ENCODE assay signal across 9 cellular contexts in genomic region chr1:34013958-34014737, GRCh38.
DNase-seq lines count a peak whose midpoint lies in the region; ATAC-seq and TF ChIP-seq lines count a peak whose summit lies in the region.
"Had no signal": no experiment of that assay in that cellular context is flagged by ENCODE, and none has a peak within 500 bp of the region (broad histone marks: within the 10 kb centered on the region; RNA-seq: fewer than 3 reads in every experiment).

No MANE protein-coding gene starts in this region.

- H4K20me1 ChIP-seq in HCT116 (ENCODE audit: insufficient read depth) = no peaks in the 10 kb centered on the region

- H3K27me3 ChIP-seq in BJ (ENCODE audit: control insufficient read depth, insufficient read depth, low read length) (no peaks in the 10 kb centered on the region), HCT116 (ENCODE audit: insufficient read depth, low read length) (peaks cover 21% of the 10 kb centered on the region), liver (ENCODE audit: control insufficient read depth in 4 of 4, insufficient read depth in 4 of 4, low read length in 3 of 4) (peaks cover 0 to 5% (median 2%) of the 10 kb centered on the region in 4 donors)

- POLR2A ChIA-PET in BJ (lab: Charles Lee) = interaction anchor here (1.0 kb wide), 1 partner anchor 10 kb away, joined by 4 read pairs; no protein-coding TSS in a partner anchor
- POLR2A ChIA-PET in HCT116 (lab: Charles Lee) = no interaction called here
- POLR2A ChIA-PET in activated naive CD8-positive, alpha-beta T cell treated with anti-CD3 and anti-CD28 coated beads, Interleukin-2, amount 10 ng/mL, durations not matched to agents 7 days and 5 days (lab: Charles Lee) = no interaction called here

- peak; percentile 61 for TF ChIP-seq RAD21 in HCT116 (IDR thresholded peaks at IDR 0.05; ENCODE audit: low read depth)
- peak; percentile 62 to 71 for TF ChIP-seq RAD21 in liver (IDR thresholded peaks at IDR 0.05)

- no peak overlapping the region for H3K4me2 ChIP-seq in HCT116 (ENCODE audit: low read length)

- intact Hi-C loops in HCT116 (cut with micrococcal nuclease) = loop anchor here (5.0 kb wide), 1 partner anchor 372 kb away; no protein-coding TSS in a partner anchor

- H3K27ac Mint-ChIP-seq in activated naive CD8-positive, alpha-beta T cell treated with anti-CD3 and anti-CD28 coated beads, Interleukin-2, amount 10 ng/mL, durations not matched to agents 7 days and 5 days = no peak overlapping the region

- H3K36me3 Mint-ChIP-seq in activated naive CD8-positive, alpha-beta T cell treated with anti-CD3 and anti-CD28 coated beads, Interleukin-2, amount 10 ng/mL, durations not matched to agents 7 days and 5 days = no peaks in the 10 kb centered on the region

- no peak overlapping the region for H3K9ac ChIP-seq in HCT116 (ENCODE audit: low read length)
- no peak overlapping the region for H3K9ac ChIP-seq in liver (ENCODE audit: low read depth in 1 of 2, low read length in 2 of 2)

- H3K27ac ChIP-seq in HCT116 (ENCODE audit: low read depth, low read length) = no peak overlapping the region
- no peak overlapping the region for H3K27ac ChIP-seq in liver (ENCODE audit: low read depth in 1 of 2, low read length in 2 of 2)
- H3K27ac ChIP-seq: SK-N-MC had no signal

- no peak overlapping the region for H3K4me3 ChIP-seq in BJ (ENCODE audit: low read depth, low read length)
- H3K4me3 ChIP-seq in HCT116 (replicated peaks in 1 of 2; ENCODE audit: low read depth in 1 of 2, low read length in 2 of 2) = no peak overlapping the region
- H3K4me3 ChIP-seq in liver (ENCODE audit: low read depth in 1 of 3, low read length in 3 of 3) = no peak overlapping the region
- H3K4me3 ChIP-seq: SK-N-MC had no signal

- 52% methylated on average over 11 of the region's 11 CpGs for WGBS in liver

- BruUV-seq in HCT116 (replicated peaks; lab: Mats Ljungman, UMichigan) = no TSS peak

- H2AFZ ChIP-seq in HCT116 (ENCODE audit: low read depth, low read length, poor library complexity, severe bottlenecking) = no peak overlapping the region

- CTCF ChIA-PET in BJ (lab: Yijun Ruan, JAX) = interaction anchor here (0.7 to 3.9 kb wide), 30 partner anchors 9 to 381 kb away, joined by 3 to 47 read pairs (median 3); no protein-coding TSS in a partner anchor
- CTCF ChIA-PET in HCT116 (lab: Charles Lee) = interaction anchor here (0.6 to 3.4 kb wide), 15 partner anchors 8 to 383 kb away, joined by 3 to 20 read pairs (median 4); no protein-coding TSS in a partner anchor

- H3K4me1 ChIP-seq in HCT116 (ENCODE audit: control insufficient read depth in 1 of 2, insufficient read depth in 2 of 2, low read length in 2 of 2) (no peaks in the 10 kb centered on the region), liver (ENCODE audit: control insufficient read depth in 4 of 4, insufficient read depth in 4 of 4, low read length in 3 of 4) (no peaks in the 10 kb centered on the region)

- RAD21 ChIA-PET in HCT116 (lab: Charles Lee; ENCODE audit: low non-redundant PET in 1 of 2, low total read pairs in 2 of 2, uncharacterized antibody in 2 of 2, unreplicated experiment in 2 of 2) = interaction anchor here (0.6 kb wide), 2 partner anchors 178 to 255 kb away, joined by 4 to 7 read pairs; no protein-coding TSS in a partner anchor

- H3K79me2 ChIP-seq in HCT116 (ENCODE audit: insufficient read depth, low read length) = no peaks in the 10 kb centered on the region

- H3K36me3 ChIP-seq in BJ (ENCODE audit: control insufficient read depth, insufficient read depth, low read length) (no peaks in the 10 kb centered on the region), HCT116 (ENCODE audit: control insufficient read depth in 1 of 2, insufficient read depth in 2 of 2, low read length in 2 of 2) (no peaks in the 10 kb centered on the region), liver (ENCODE audit: control insufficient read depth in 4 of 4, insufficient read depth in 3 of 4, low read depth in 1 of 4, low read length in 3 of 4) (no peaks in the 10 kb centered on the region)

- H3K4me1 Mint-ChIP-seq in activated naive CD8-positive, alpha-beta T cell treated with anti-CD3 and anti-CD28 coated beads, Interleukin-2, amount 10 ng/mL, durations not matched to agents 7 days and 5 days = no peaks in the 10 kb centered on the region

- H3K9me3 Mint-ChIP-seq in activated naive CD8-positive, alpha-beta T cell treated with anti-CD3 and anti-CD28 coated beads, Interleukin-2, amount 10 ng/mL, durations not matched to agents 7 days and 5 days = no peaks in the 10 kb centered on the region

- H3K27me3 Mint-ChIP-seq in activated naive CD8-positive, alpha-beta T cell treated with anti-CD3 and anti-CD28 coated beads, Interleukin-2, amount 10 ng/mL, durations not matched to agents 7 days and 5 days = peaks cover 6% of the 10 kb centered on the region

- TF ChIP-seq POLR2A in HCT116 (IDR thresholded peaks at IDR 0.05; ENCODE audit: borderline replicate concordance, extremely low read depth, insufficient read depth, insufficient read length) = no peak

- no peak for DNase-seq in BJ (ENCODE audit: low read depth)
- peak; percentile 28 for DNase-seq in HCT116 (ENCODE audit: low read depth, low spot score)
- peak; percentile 31 for DNase-seq in activated naive CD8-positive, alpha-beta T cell treated with anti-CD3 and anti-CD28 coated beads, Interleukin-2, amount 10 ng/mL, durations not matched to agents 7 days and 5 days
- DNase-seq in NCI-H345 treated with DMSO at 0.1 percent for 48 hours (lab: John Stamatoyannopoulos, UW; ENCODE audit: unreplicated experiment) = no peak

- no peaks in the 10 kb centered on the region for H3K9me3 ChIP-seq in HCT116 (ENCODE audit: control insufficient read depth in 1 of 2, insufficient read depth in 1 of 2, low read depth in 1 of 2, low read length in 2 of 2)
- no peaks in the 10 kb centered on the region for H3K9me3 ChIP-seq in liver (ENCODE audit: control insufficient read depth in 4 of 4, low read length in 3 of 4)

- TF ChIP-seq CTCF in BJ (IDR thresholded peaks at IDR 0.05; ENCODE audit: insufficient read depth, low read depth, low read length) (peak; percentile 71), HCT116 (IDR thresholded peaks at IDR 0.05 in 2 of 3, conservative IDR thresholded peaks at IDR 0.05 in 1 of 3; ENCODE audit: borderline replicate concordance in 1 of 3, insufficient read depth in 1 of 3, low read depth in 2 of 3, low read length in 2 of 3) (peak; percentile 43 to 96 (median 95); a peak in 5 of 6 replicates), liver (IDR thresholded peaks at IDR 0.05; ENCODE audit: low read depth, low read length, missing input control) (peak; percentile 38)

- ATAC-seq in HCT116 (peak; percentile 99), GM19324 (IDR thresholded peaks at IDR 0.05; ENCODE audit: low FRiP score, unreplicated experiment) (no peak), HG03439 (IDR thresholded peaks at IDR 0.05; ENCODE audit: unreplicated experiment) (no peak), HG03095 (IDR thresholded peaks at IDR 0.05; ENCODE audit: unreplicated experiment) (no peak)
- ATAC-seq in activated naive CD8-positive, alpha-beta T cell treated with anti-CD3 and anti-CD28 coated beads, Interleukin-2, amount 10 ng/mL, durations not matched to agents 7 days and 5 days (ENCODE audit: low read depth) = no peak

- H3K4me3 Mint-ChIP-seq in activated naive CD8-positive, alpha-beta T cell treated with anti-CD3 and anti-CD28 coated beads, Interleukin-2, amount 10 ng/mL, durations not matched to agents 7 days and 5 days = no peak overlapping the region

- no peaks in the 10 kb centered on the region for H3K9me2 ChIP-seq in HCT116 (ENCODE audit: insufficient read depth)

TF ChIP-seq in HCT116, 20 proteins besides CTCF, POLR2A, EP300 and RAD21:
- TF ChIP-seq CBX3 (IDR thresholded peaks at IDR 0.05; ENCODE audit: low read depth) = no peak
- no peak for TF ChIP-seq EZH2 (IDR thresholded peaks at IDR 0.05)
- TF ChIP-seq SRF (IDR thresholded peaks at IDR 0.05; ENCODE audit: low read depth) = no peak
- TF ChIP-seq JUND (IDR thresholded peaks at IDR 0.05) = no peak
- no peak for TF ChIP-seq CEBPB (IDR thresholded peaks at IDR 0.05; ENCODE audit: low read depth)
- TF ChIP-seq SP1 (IDR thresholded peaks at IDR 0.05; ENCODE audit: low read depth) = no peak
- TF ChIP-seq POLR2AphosphoS5 (IDR thresholded peaks at IDR 0.05; ENCODE audit: low read depth, low read length) = no peak

TF ChIP-seq in liver, 16 proteins besides CTCF, POLR2A, EP300 and RAD21:
- no peak for TF ChIP-seq NR2F2 (IDR thresholded peaks at IDR 0.05)
- TF ChIP-seq SP1 (IDR thresholded peaks at IDR 0.05) = no peak
TF ChIP-seq in liver: peak in this region for 0.

Comparison
In these comparisons a context has a peak if more than half of its experiments do, and no peak if none do; other contexts are left out.
1. DNase-seq: peak in HCT116 (single experiment) and activated naive CD8-positive, alpha-beta T cell treated with anti-CD3 and anti-CD28 coated beads, Interleukin-2, amount 10 ng/mL, durations not matched to agents 7 days and 5 days (single experiment); none in BJ (single experiment) and NCI-H345 treated with DMSO at 0.1 percent for 48 hours (single experiment).
2. CTCF ChIP-seq: peak in every context shown above with its lines; median percentile 95 in HCT116; 71 in BJ; 38 in liver.